Comparison of ENCODE assay signal across 7 cellular contexts in the genomic region with DNA sequence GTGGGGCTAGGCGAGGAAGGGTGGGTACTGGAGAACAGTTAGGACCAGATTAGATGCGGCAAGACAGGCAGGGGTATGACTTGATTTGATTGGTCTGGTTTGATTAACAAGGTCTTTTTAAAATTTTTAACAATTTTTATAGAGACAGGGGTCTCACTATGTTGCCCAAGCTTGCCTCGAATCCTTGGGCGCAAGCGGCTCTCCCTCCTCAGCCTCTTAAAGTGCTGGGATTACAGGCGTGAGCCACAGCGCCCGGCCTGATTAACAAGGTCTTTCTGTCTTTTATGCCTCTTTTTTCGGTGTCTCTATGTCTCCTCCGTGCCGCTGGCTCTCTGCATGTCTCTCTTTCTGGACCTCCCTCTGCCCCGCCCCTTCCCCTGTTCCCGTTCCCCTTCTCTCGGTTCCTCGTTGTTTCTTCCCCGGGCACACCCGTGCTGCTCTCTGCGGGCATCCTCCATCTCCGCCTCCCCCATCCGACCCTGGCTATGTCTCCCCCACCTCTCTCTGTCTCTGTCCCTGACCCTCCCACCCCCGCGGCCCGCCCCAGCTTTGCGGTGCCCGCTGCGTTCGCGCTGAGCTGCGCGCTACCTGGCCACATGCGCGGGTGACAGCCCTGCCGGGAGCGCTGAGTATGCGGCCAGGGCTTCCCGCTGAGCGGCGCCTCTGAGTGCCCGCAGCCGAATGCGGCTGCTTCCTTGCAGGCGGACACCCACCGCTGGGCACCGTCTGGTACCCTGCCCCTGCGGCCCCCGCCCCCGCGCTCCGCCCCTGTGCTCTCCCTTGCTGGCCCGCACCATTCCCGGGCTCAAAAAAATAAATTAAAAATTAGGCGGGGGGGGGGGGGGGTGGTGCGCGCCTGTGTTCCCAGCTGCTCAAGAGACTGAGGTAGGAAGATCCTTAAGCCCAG. TPM values are rescaled to one million over a fixed set of nuclear protein-coding genes. Genes with fewer than 3 reads are reported as not detected.
DNase-seq lines count a peak whose midpoint lies in the region; ATAC-seq and TF ChIP-seq lines count a peak whose summit lies in the region.
"Had no signal": no experiment of that assay in that cellular context is flagged by ENCODE, and none has a peak within 500 bp of the region (broad histone marks: within the 10 kb centered on the region; RNA-seq: fewer than 3 reads in every experiment).

No MANE protein-coding gene starts in this region.

- 9 to 10% methylated on average over 44 to 52 of the region's 54 CpGs for WGBS in thyroid gland, 2 donors

- no peak overlapping the region for H3K27ac Mint-ChIP-seq in activated CD4-positive, alpha-beta T cell treated with anti-CD3 and anti-CD28 coated beads for 36 hours

- H3K27me3 Mint-ChIP-seq in activated CD4-positive, alpha-beta T cell treated with anti-CD3 and anti-CD28 coated beads for 36 hours = peaks cover 35% of the 10 kb centered on the region

- no peaks in the 10 kb centered on the region for H3K9me3 ChIP-seq in thyroid gland

- POLR2A ChIA-PET in activated CD4-positive, alpha-beta T cell treated with anti-CD3 and anti-CD28 coated beads for 36 hours (lab: Charles Lee) = no interaction called here

- peaks cover 7 to 12% of the 10 kb centered on the region in 2 donors for H3K4me1 ChIP-seq in thyroid gland

- no peak overlapping the region for H3K27ac ChIP-seq in thyroid gland

- intact Hi-C loops in activated CD4-positive, alpha-beta T cell treated with anti-CD3 and anti-CD28 coated beads for 36 hours (cut with DNase I, micrococcal nuclease) = no loop called here
- intact Hi-C loops in cardiac septum (cut with DNase I) = no loop called here
- intact Hi-C loops in thyroid gland (cut with DNase I) = no loop called here

- no peaks in the 10 kb centered on the region for H3K36me3 ChIP-seq in thyroid gland

- no peaks in the 10 kb centered on the region for H3K9me3 Mint-ChIP-seq in activated CD4-positive, alpha-beta T cell treated with anti-CD3 and anti-CD28 coated beads for 36 hours (ENCODE audit: low read depth)

- ATAC-seq in activated CD4-positive, alpha-beta T cell treated with anti-CD3 and anti-CD28 coated beads for 36 hours = peak; percentile 80

- H3K36me3 Mint-ChIP-seq in activated CD4-positive, alpha-beta T cell treated with anti-CD3 and anti-CD28 coated beads for 36 hours (ENCODE audit: low read depth) = no peaks in the 10 kb centered on the region

- H3K4me3 Mint-ChIP-seq in activated CD4-positive, alpha-beta T cell treated with anti-CD3 and anti-CD28 coated beads for 36 hours = peak overlapping the region; percentile 62

- peak; percentile 55 for DNase-seq in activated CD4-positive, alpha-beta T cell treated with anti-CD3 and anti-CD28 coated beads for 36 hours
- DNase-seq in activated CD4-positive, alpha-beta T cell treated with anti-CD3 and anti-CD28 coated beads, Interleukin-2, amount 50 U/mL, for 1 hour = no peak
- peak; percentile 58 for DNase-seq in SKM-1 treated with dmso at 0.1 percent for 144 hours (lab: John Stamatoyannopoulos, UW; ENCODE audit: unreplicated experiment)
- peak; percentile 79 for DNase-seq in cardiac septum (ENCODE audit: low spot score)
- DNase-seq in thyroid gland = peak; percentile 7 to 26
- DNase-seq in cortex of kidney (lab: John Stamatoyannopoulos, UW) = no peak

- H3K27me3 ChIP-seq in thyroid gland = peaks cover 18% of the 10 kb centered on the region

- TF ChIP-seq POLR2A in thyroid gland (IDR thresholded peaks at IDR 0.05) = no peak

- no peak for TF ChIP-seq CTCF in thyroid gland (IDR thresholded peaks at IDR 0.05)

- H3K4me3 ChIP-seq in thyroid gland (replicated peaks in 1 of 3) = no peak overlapping the region

- peaks cover 5% of the 10 kb centered on the region for H3K4me1 Mint-ChIP-seq in activated CD4-positive, alpha-beta T cell treated with anti-CD3 and anti-CD28 coated beads for 36 hours

- CTCF ChIA-PET in activated CD4-positive, alpha-beta T cell treated with anti-CD3 and anti-CD28 coated beads for 36 hours (lab: Charles Lee) = no interaction called here

RNA-seq across cellular contexts. Expression of a gene that starts 8.1 kb away (rescaled TPM):
- total RNA-seq in activated CD4-positive, alpha-beta T cell treated with anti-CD3 and anti-CD28 coated beads for 36 hours = 10 to 100 TPM; 16.0 to 19.2 TPM
- total RNA-seq in cardiac septum (11.0 TPM), thyroid gland (10 to 100 TPM; 51.4 to 96.8 (median 66.7) TPM)

RNA-seq across cellular contexts. Expression of a gene that starts 21.7 kb away (rescaled TPM):
- 1 to 10 TPM; 1.6 to 1.7 TPM for total RNA-seq in activated CD4-positive, alpha-beta T cell treated with anti-CD3 and anti-CD28 coated beads for 36 hours
- total RNA-seq in cardiac septum (0.13 TPM), thyroid gland (10 to 100 TPM in 3 of 4 donors, 1 to 10 TPM in 1; 9.7 to 15.4 (median 12.6) TPM)
- total RNA-seq: glomerular endothelial cell had no signal

RNA-seq across cellular contexts. Expression of a gene that starts 27.1 kb away (rescaled TPM):
- total RNA-seq in activated CD4-positive, alpha-beta T cell treated with anti-CD3 and anti-CD28 coated beads for 36 hours = 10 to 100 TPM; 40.6 to 42.2 TPM
- total RNA-seq in cardiac septum = 10.9 TPM
- 10 to 100 TPM; 15.4 to 60.9 (median 32.0) TPM for total RNA-seq in thyroid gland

RNA-seq across cellular contexts. Expression of a gene that starts 45.8 kb away (rescaled TPM):
- total RNA-seq in activated CD4-positive, alpha-beta T cell treated with anti-CD3 and anti-CD28 coated beads for 36 hours = under 1 TPM; 0.16 to 0.42 TPM
- total RNA-seq in cardiac septum (7.1 TPM), thyroid gland (1 to 10 TPM; 1.9 to 3.8 (median 2.9) TPM)

RNA-seq across cellular contexts. Expression of a gene that starts 50.7 kb away (rescaled TPM):
- total RNA-seq in activated CD4-positive, alpha-beta T cell treated with anti-CD3 and anti-CD28 coated beads for 36 hours = 1 to 10 TPM; 7.8 to 8.3 TPM
- total RNA-seq in cardiac septum (8.8 TPM), thyroid gland (10 to 100 TPM in 3 of 4 donors, 1 to 10 TPM in 1; 7.1 to 15.5 (median 11.1) TPM)

Comparison
In these comparisons a context has a peak if more than half of its experiments do, and no peak if none do; other contexts are left out.
1. DNase-seq: peak in activated CD4-positive, alpha-beta T cell treated with anti-CD3 and anti-CD28 coated beads for 36 hours (single experiment), SKM-1 treated with dmso at 0.1 percent for 144 hours (single experiment), cardiac septum (single experiment) and thyroid gland (2 of 2); none in activated CD4-positive, alpha-beta T cell treated with anti-CD3 and anti-CD28 coated beads, Interleukin-2, amount 50 U/mL, for 1 hour (single experiment) and cortex of kidney (single experiment).